In genomic region chrX:129653985-129654651, GRCh38 we compare ENCODE assay signal across 8 cellular contexts. TPM values are rescaled to one million over a fixed set of nuclear protein-coding genes. Genes with fewer than 3 reads are reported as not detected.
A peak's percentile ranks its signal among the peaks of the same experiment; 100 is the strongest.
DNase-seq lines count a peak whose midpoint lies in the region; ATAC-seq and TF ChIP-seq lines count a peak whose summit lies in the region.

No MANE protein-coding gene starts in this region.

- H3K9me3 Mint-ChIP-seq in stimulated activated memory B cell treated with anti-CD40 and anti-IgM and Interleukin-4, amounts not matched to agents 10 μg/mL and 1 μg/mL and 100 μg/mL, for 72 hours, result no peaks in the 10 kb centered on the region

- DNase-seq in AG20443 (ENCODE audit: low spot score), result peak; percentile 41
- DNase-seq in LHCN-M2 (ENCODE audit: low read depth), result peak; percentile 43
- DNase-seq in ascending aorta (ENCODE audit: low spot score in 2 of 2), result peak in 1 of 2 donors; percentile 65
- peak; percentile 20 for DNase-seq in iris pigment epithelial cell (ENCODE audit: low read depth)
- no peak for DNase-seq in NK-92 (lab: John Stamatoyannopoulos, UW; ENCODE audit: unreplicated experiment)
- no peak for DNase-seq in UCSD-AML1 (lab: John Stamatoyannopoulos, UW; ENCODE audit: unreplicated experiment)

- H3K36me3 ChIP-seq in ascending aorta, result no peaks in the 10 kb centered on the region

- peaks cover 38% of the 10 kb centered on the region for H3K27me3 Mint-ChIP-seq in stimulated activated memory B cell treated with anti-CD40 and anti-IgM and Interleukin-4, amounts not matched to agents 10 μg/mL and 1 μg/mL and 100 μg/mL, for 72 hours

- no peak for TF ChIP-seq CTCF in ascending aorta (IDR thresholded peaks at IDR 0.05)

- peak overlapping the region; percentile 77 for H3K4me3 Mint-ChIP-seq in stimulated activated memory B cell treated with anti-CD40 and anti-IgM and Interleukin-4, amounts not matched to agents 10 μg/mL and 1 μg/mL and 100 μg/mL, for 72 hours

- H3K9me3 ChIP-seq in ascending aorta, result no peaks in the 10 kb centered on the region

- H3K27ac ChIP-seq in ascending aorta, result peak overlapping the region; percentile 2 to 9

- ATAC-seq in GM19025 (IDR thresholded peaks at IDR 0.05; ENCODE audit: low read depth, unreplicated experiment), result peak; percentile 45
- peak; percentile 69 for ATAC-seq in stimulated activated memory B cell treated with anti-CD40 and anti-IgM and Interleukin-4, amounts not matched to agents 10 μg/mL and 1 μg/mL and 100 μg/mL, for 72 hours

- H3K27ac Mint-ChIP-seq in stimulated activated memory B cell treated with anti-CD40 and anti-IgM and Interleukin-4, amounts not matched to agents 10 μg/mL and 1 μg/mL and 100 μg/mL, for 72 hours, result no peak overlapping the region

- intact Hi-C loops in ascending aorta (cut with DNase I), result loop anchor here (5.0 kb wide), 1 partner anchor 73 kb away; no protein-coding TSS in a partner anchor

- no peaks in the 10 kb centered on the region for H3K27me3 ChIP-seq in ascending aorta

- H3K4me1 ChIP-seq in ascending aorta, result no peaks in the 10 kb centered on the region

- peak overlapping the region; percentile 55 to 61 for H3K4me3 ChIP-seq in ascending aorta

- H3K36me3 Mint-ChIP-seq in stimulated activated memory B cell treated with anti-CD40 and anti-IgM and Interleukin-4, amounts not matched to agents 10 μg/mL and 1 μg/mL and 100 μg/mL, for 72 hours, result no peaks in the 10 kb centered on the region

- H3K4me1 Mint-ChIP-seq in stimulated activated memory B cell treated with anti-CD40 and anti-IgM and Interleukin-4, amounts not matched to agents 10 μg/mL and 1 μg/mL and 100 μg/mL, for 72 hours, result peaks cover 15% of the 10 kb centered on the region

RNA-seq across cellular contexts. Expression of gene APLN, which starts 0.6 kb away (rescaled TPM):
- total RNA-seq in LHCN-M2 (2014; rRNA removed) (6.7 and 7.3 TPM in 2 replicates), ascending aorta (2.2 TPM)
- 6.5 TPM for polyA plus RNA-seq in LHCN-M2 (2012)

Comparison
In these comparisons a context has a peak if more than half of its experiments do, and no peak if none do; other contexts are left out.
1. DNase-seq: peak in AG20443 (single experiment), LHCN-M2 (single experiment) and iris pigment epithelial cell (single experiment); none in NK-92 (single experiment) and UCSD-AML1 (single experiment).